ENCODE assay signal across 8 cellular contexts in the genomic region with DNA sequence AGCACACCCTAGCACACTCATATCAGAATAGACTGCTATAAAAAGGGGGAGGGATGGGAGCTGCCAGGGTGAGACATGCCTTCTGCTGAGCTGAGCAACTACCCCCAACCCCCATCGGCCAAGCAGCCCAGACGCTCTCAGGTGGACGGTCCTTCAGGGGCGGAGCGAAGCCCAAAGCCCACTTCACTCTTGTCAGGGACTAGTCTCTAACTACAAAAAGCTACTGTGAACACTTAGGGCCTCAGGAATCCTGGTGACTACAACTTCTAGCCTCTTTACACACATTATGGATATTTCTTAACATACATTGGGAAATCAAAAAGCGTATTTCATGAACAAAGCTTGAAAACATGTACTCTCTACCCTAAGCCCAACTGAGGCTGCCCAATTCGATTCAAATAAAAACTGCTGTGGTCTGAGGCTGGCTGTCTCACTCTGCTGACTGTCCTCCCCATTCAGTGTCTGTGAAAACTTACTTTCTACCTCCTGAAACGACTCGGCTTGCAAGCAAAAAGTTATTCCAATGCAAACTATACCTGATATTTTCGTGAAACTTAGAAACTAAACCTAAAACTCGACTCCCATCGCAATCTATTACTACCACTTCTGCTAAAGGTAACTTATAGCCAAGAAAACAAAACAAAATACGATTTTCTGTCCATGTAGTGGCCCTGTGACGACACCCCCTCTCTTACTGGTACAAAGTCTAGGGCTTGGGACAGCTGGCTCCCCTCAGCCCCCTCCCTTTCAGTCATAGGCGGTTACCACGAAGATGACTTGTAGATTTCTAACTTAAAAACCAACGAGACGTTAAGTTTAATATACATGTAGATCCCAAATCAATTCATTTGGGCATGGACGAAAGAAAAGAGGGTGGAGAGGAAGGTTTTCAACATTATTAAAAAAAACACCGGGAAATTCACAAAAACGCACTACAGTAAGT. TPM values are rescaled to one million over a fixed set of nuclear protein-coding genes. Genes with fewer than 3 reads are reported as not detected.
DNase-seq lines count a peak whose midpoint lies in the region; ATAC-seq and TF ChIP-seq lines count a peak whose summit lies in the region.

No MANE protein-coding gene starts in this region.

- H3K4me3 ChIP-seq in CD8-positive, alpha-beta T cell (ENCODE audit: low read depth, low read length): peak overlapping the region; percentile 84
- peak overlapping the region; percentile 85 for H3K4me3 ChIP-seq in HUES48 (ENCODE audit: low read depth, low read length)
- H3K4me3 ChIP-seq in SK-N-SH (ENCODE audit: low read depth in 2 of 2, low read length in 1 of 2): peak overlapping the region; percentile 85
- H3K4me3 ChIP-seq in mononuclear cell (ENCODE audit: low read length): peak overlapping the region; percentile 82
- H3K4me3 ChIP-seq in vagina: peak overlapping the region; percentile 74 to 92

- no peaks in the 10 kb centered on the region for H3K27me3 Mint-ChIP-seq in CD8-positive, alpha-beta T cell (ENCODE audit: low read depth)
- no peaks in the 10 kb centered on the region for H3K27me3 Mint-ChIP-seq in effector memory CD8-positive, alpha-beta T cell

- H3K79me2 ChIP-seq in SK-N-SH (ENCODE audit: insufficient read depth): peaks cover 67% of the 10 kb centered on the region

- no peaks in the 10 kb centered on the region for H3K9me3 Mint-ChIP-seq in CD8-positive, alpha-beta T cell
- H3K9me3 Mint-ChIP-seq in effector memory CD8-positive, alpha-beta T cell: no peaks in the 10 kb centered on the region

- peak overlapping the region; percentile 90 for H3K27ac ChIP-seq in CD8-positive, alpha-beta T cell (ENCODE audit: low read depth, low read length)
- H3K27ac ChIP-seq in HUES48 (ENCODE audit: low read depth, low read length): peak overlapping the region; percentile 97
- H3K27ac ChIP-seq in SK-N-SH (ENCODE audit: low read depth in 2 of 2, low read length in 1 of 2): peak overlapping the region; percentile 92 to 94
- H3K27ac ChIP-seq in vagina: peak overlapping the region; percentile 100

- peak overlapping the region; percentile 94 for H3K4me3 Mint-ChIP-seq in CD8-positive, alpha-beta T cell
- H3K4me3 Mint-ChIP-seq in effector memory CD8-positive, alpha-beta T cell: peak overlapping the region; percentile 87 to 91

- peak overlapping the region; percentile 90 for H3K4me2 ChIP-seq in SK-N-SH

- peaks cover 48% of the 10 kb centered on the region for H4K20me1 ChIP-seq in SK-N-SH (ENCODE audit: insufficient read depth)

- CTCF ChIA-PET in CD8-positive, alpha-beta T cell (lab: Charles Lee): interaction anchor here (0.6 to 14.8 kb wide), 25 partner anchors 12 to 220 kb away, joined by 3 to 222 read pairs (median 5); partner anchors contain the start of gene AFTPH
- CTCF ChIA-PET in SK-N-SH (lab: Yijun Ruan, JAX): interaction anchor here (0.7 to 5.8 kb wide), 23 partner anchors 9 to 322 kb away, joined by 3 to 33 read pairs (median 4); partner anchors contain the start of gene AFTPH

- H2AFZ ChIP-seq in SK-N-SH (ENCODE audit: low read depth): no peak overlapping the region; the same call in 1 of the 2 replicates

- peaks cover 33% of the 10 kb centered on the region for H3F3A ChIP-seq in SK-N-SH (replicated peaks; ENCODE audit: insufficient read depth)

- H3K9me3 ChIP-seq in CD8-positive, alpha-beta T cell (ENCODE audit: low read length): no peaks in the 10 kb centered on the region
- H3K9me3 ChIP-seq in HUES48 (ENCODE audit: control insufficient read depth, insufficient read depth, low read length) (no peaks in the 10 kb centered on the region), SK-N-SH (no peaks in the 10 kb centered on the region), mononuclear cell (ENCODE audit: low read depth, low read length) (no peaks in the 10 kb centered on the region), vagina (no peaks in the 10 kb centered on the region)

- TF ChIP-seq EP300 in SK-N-SH (IDR thresholded peaks at IDR 0.05; ENCODE audit: borderline replicate concordance in 1 of 2, low read depth in 1 of 2, low read length in 1 of 2): no peak

- no peaks in the 10 kb centered on the region for H3K9me2 ChIP-seq in SK-N-SH

- TF ChIP-seq POLR2A in vagina (IDR thresholded peaks at IDR 0.05): peak in 1 of 2 donors; percentile 15

- no peaks in the 10 kb centered on the region for H3K36me3 ChIP-seq in CD8-positive, alpha-beta T cell (ENCODE audit: insufficient read depth, low read length)
- H3K36me3 ChIP-seq in HUES48 (ENCODE audit: control insufficient read depth, insufficient read depth, low read length): no peaks in the 10 kb centered on the region
- H3K36me3 ChIP-seq in SK-N-SH (replicated peaks in 1 of 2; ENCODE audit: control insufficient read depth in 1 of 2, insufficient read depth in 2 of 2, low read length in 1 of 2): no peaks in the 10 kb centered on the region
- H3K36me3 ChIP-seq in vagina: no peaks in the 10 kb centered on the region

- POLR2A ChIA-PET in CD8-positive, alpha-beta T cell (lab: Charles Lee): interaction anchor here (0.7 to 8.1 kb wide), 26 partner anchors 8 to 187 kb away, joined by 3 to 142 read pairs (median 9); partner anchors contain the start of gene AFTPH
- POLR2A ChIA-PET in SK-N-SH (lab: Yijun Ruan, JAX): interaction anchor here (0.6 to 2.8 kb wide), 9 partner anchors 18 to 583 kb away, joined by 3 to 33 read pairs (median 6); partner anchors contain the start of gene AFTPH

- peaks cover 79% of the 10 kb centered on the region for H3K4me1 Mint-ChIP-seq in CD8-positive, alpha-beta T cell (ENCODE audit: low read depth)
- peaks cover 24 to 35% of the 10 kb centered on the region in 2 donors for H3K4me1 Mint-ChIP-seq in effector memory CD8-positive, alpha-beta T cell (ENCODE audit: low read depth in 2 of 2)

- no peak for TF ChIP-seq RAD21 in SK-N-SH (IDR thresholded peaks at IDR 0.05; ENCODE audit: low read length)

- no peak for ATAC-seq in CD8-positive, alpha-beta T cell
- no peak for ATAC-seq in effector memory CD8-positive, alpha-beta T cell (replicated peaks)
- no peak for ATAC-seq in GM18873 (IDR thresholded peaks at IDR 0.05; ENCODE audit: low FRiP score, unreplicated experiment)

- WGBS in SK-N-SH (ENCODE audit: low lambda C conversion rate): 13% methylated on average over 21 of the region's 21 CpGs

- peak in 1 of 7 experiments; percentile 21 for DNase-seq in CD8-positive, alpha-beta T cell
- no peak for DNase-seq in SK-N-SH
- no peak for DNase-seq in effector memory CD8-positive, alpha-beta T cell
- DNase-seq in vagina (ENCODE audit: extremely low spot score in 2 of 2): no peak
- DNase-seq in GM20000 (ENCODE audit: low spot score): no peak

- H3K36me3 Mint-ChIP-seq in CD8-positive, alpha-beta T cell: peaks cover 9% of the 10 kb centered on the region
- H3K36me3 Mint-ChIP-seq in effector memory CD8-positive, alpha-beta T cell (ENCODE audit: insufficient read depth): peaks cover 11% of the 10 kb centered on the region

- TF ChIP-seq CTCF in CD8-positive, alpha-beta T cell (IDR thresholded peaks at IDR 0.05): no peak
- TF ChIP-seq CTCF in SK-N-SH (IDR thresholded peaks at IDR 0.05) (no peak), vagina (IDR thresholded peaks at IDR 0.05) (no peak), GM20000 (IDR thresholded peaks at IDR 0.05; ENCODE audit: extremely low read depth, missing control alignments) (no peak)

- intact Hi-C loops in CD8-positive, alpha-beta T cell (cut with DNase I, micrococcal nuclease): loop anchor here (1.0 to 10.0 kb wide), 11 partner anchors 8 to 808 kb away; partner anchors contain the start of genes ACTR2 (in 1 of the 2), CEP68 (in 1 of the 2), RAB1A (in 1 of the 2) and UGP2 (in 1 of the 2)
- intact Hi-C loops in vagina (cut with DNase I): loop anchor here (5.0 kb wide), 2 partner anchors 100 to 115 kb away; no protein-coding TSS in a partner anchor

- H3K9ac ChIP-seq in HUES48 (ENCODE audit: low read depth, low read length) (peak overlapping the region; percentile 22; the same call in 1 of the 2 replicates), SK-N-SH (peak overlapping the region; percentile 98)

- peak overlapping the region; percentile 97 for H3K27ac Mint-ChIP-seq in CD8-positive, alpha-beta T cell
- peak overlapping the region; percentile 96 for H3K27ac Mint-ChIP-seq in effector memory CD8-positive, alpha-beta T cell

- H3K27me3 ChIP-seq in CD8-positive, alpha-beta T cell (ENCODE audit: insufficient read depth, low read length): no peaks in the 10 kb centered on the region
- H3K27me3 ChIP-seq in HUES48 (ENCODE audit: control insufficient read depth, insufficient read depth, low read length): peaks cover 32% of the 10 kb centered on the region
- no peaks in the 10 kb centered on the region for H3K27me3 ChIP-seq in SK-N-SH (ENCODE audit: insufficient read depth)
- no peaks in the 10 kb centered on the region for H3K27me3 ChIP-seq in mononuclear cell (ENCODE audit: insufficient read depth, low read length)
- no peaks in the 10 kb centered on the region for H3K27me3 ChIP-seq in vagina

- H3K4me1 ChIP-seq in CD8-positive, alpha-beta T cell (ENCODE audit: insufficient read depth, low read length): peaks cover 66% of the 10 kb centered on the region
- peaks cover 32% of the 10 kb centered on the region for H3K4me1 ChIP-seq in HUES48 (ENCODE audit: control insufficient read depth, insufficient read depth, low read length)
- H3K4me1 ChIP-seq in SK-N-SH (ENCODE audit: control insufficient read depth in 1 of 2, insufficient read depth in 2 of 2, low read depth in 1 of 2, low read length in 1 of 2): peaks cover 21 to 51% of the 10 kb centered on the region in 2 experiments
- peaks cover 63% of the 10 kb centered on the region for H3K4me1 ChIP-seq in mononuclear cell (ENCODE audit: insufficient read depth, low read length)
- peaks cover 65% of the 10 kb centered on the region for H3K4me1 ChIP-seq in vagina

TF ChIP-seq in SK-N-SH, 30 proteins besides CTCF, POLR2A, EP300 and RAD21:
- TF ChIP-seq TCF12 (IDR thresholded peaks at IDR 0.05): 0 out of 2 replicates have a peak, but pooled peaks have one; percentile 6
- TF ChIP-seq FOSL2 (IDR thresholded peaks at IDR 0.05; ENCODE audit: borderline replicate concordance, low read depth): no peak

RNA-seq across cellular contexts. Expression of gene SERTAD2, which starts 1.2 kb away (rescaled TPM):
- 10 to 100 TPM; 47.5 to 48.8 TPM for total RNA-seq in CD8-positive, alpha-beta T cell
- polyA plus RNA-seq in SK-N-SH (2012; rRNA removed): 8.8 and 9.1 TPM in 2 replicates
- polyA plus RNA-seq in SK-N-SH (2012; cell fraction: cytosol; rRNA removed): 11.3 and 12.6 TPM in 2 replicates
- polyA plus RNA-seq in SK-N-SH (2012; cell fraction: nucleus; rRNA removed): 5.9 and 7.3 TPM in 2 replicates
- total RNA-seq in mononuclear cell: 45.4 TPM
- total RNA-seq in vagina: 19.2 TPM
